Comparison of ENCODE assay signal across 23 cellular contexts in genomic region chr17:29071303-29071702, GRCh38.
"Had no signal": no experiment of that assay in that cellular context is flagged by ENCODE, and none has a peak within 500 bp of the region (broad histone marks: within the 10 kb centered on the region; RNA-seq: fewer than 3 reads in every experiment).

No MANE protein-coding gene starts in this region.

- H3K9me3 ChIP-seq: colonic mucosa, neutrophil, right atrium auricular region, sigmoid colon, stomach, thoracic aorta, transverse colon had no signal

- H3K4me3 ChIP-seq: colonic mucosa, hepatocyte, lung, right atrium auricular region, sigmoid colon, skin epidermis, stomach, thoracic aorta, transverse colon had no signal

- H3K36me3 ChIP-seq: colonic mucosa, right atrium auricular region, thoracic aorta, transverse colon had no signal

- H3K4me3 Mint-ChIP-seq: endodermal cell; natural killer cell treated with Interleukin-12 subunit alpha and Interleukin-12 subunit beta and Interleukin-15 and Interleukin-18, amount 100 ng/mL, for 72 hours had no signal

- DNase-seq: colonic mucosa; effector CD4-positive, alpha-beta T cell; endodermal cell; erythroblast; foreskin keratinocyte; head of caudate nucleus; left colon; mesenchymal stem cell; midbrain; posterior cingulate gyrus; sigmoid colon; stimulated activated CD4-positive, alpha-beta T cell treated with anti-CD3 and anti-CD28 coated beads, Interleukin-2, amount 100 ng/mL, for 24 hours; stimulated activated CD4-positive, alpha-beta T cell treated with anti-CD3 and anti-CD28 coated beads, Interleukin-4, amount 100 ng/mL, for 4 hours; stimulated activated naive CD4-positive, alpha-beta T cell; stomach; transverse colon had no signal

- H3K27ac ChIP-seq: colonic mucosa, foreskin keratinocyte, hepatocyte, neutrophil, sigmoid colon, skin epidermis, stomach, thoracic aorta, transverse colon had no signal

- ATAC-seq: foreskin keratinocyte; left colon; natural killer cell treated with Interleukin-12 subunit alpha and Interleukin-12 subunit beta and Interleukin-15 and Interleukin-18, amount 100 ng/mL, for 72 hours had no signal

- H3K27me3 Mint-ChIP-seq: natural killer cell treated with Interleukin-12 subunit alpha and Interleukin-12 subunit beta and Interleukin-15 and Interleukin-18, amount 100 ng/mL, for 72 hours had no signal

- H3K27ac Mint-ChIP-seq: endodermal cell had no signal

- H3K9me3 Mint-ChIP-seq: endodermal cell; natural killer cell treated with Interleukin-12 subunit alpha and Interleukin-12 subunit beta and Interleukin-15 and Interleukin-18, amount 100 ng/mL, for 72 hours had no signal

- H3K36me3 Mint-ChIP-seq: natural killer cell treated with Interleukin-12 subunit alpha and Interleukin-12 subunit beta and Interleukin-15 and Interleukin-18, amount 100 ng/mL, for 72 hours had no signal

- H3K4me1 ChIP-seq: colonic mucosa, foreskin keratinocyte, sigmoid colon, transverse colon had no signal
